In the genomic region with DNA sequence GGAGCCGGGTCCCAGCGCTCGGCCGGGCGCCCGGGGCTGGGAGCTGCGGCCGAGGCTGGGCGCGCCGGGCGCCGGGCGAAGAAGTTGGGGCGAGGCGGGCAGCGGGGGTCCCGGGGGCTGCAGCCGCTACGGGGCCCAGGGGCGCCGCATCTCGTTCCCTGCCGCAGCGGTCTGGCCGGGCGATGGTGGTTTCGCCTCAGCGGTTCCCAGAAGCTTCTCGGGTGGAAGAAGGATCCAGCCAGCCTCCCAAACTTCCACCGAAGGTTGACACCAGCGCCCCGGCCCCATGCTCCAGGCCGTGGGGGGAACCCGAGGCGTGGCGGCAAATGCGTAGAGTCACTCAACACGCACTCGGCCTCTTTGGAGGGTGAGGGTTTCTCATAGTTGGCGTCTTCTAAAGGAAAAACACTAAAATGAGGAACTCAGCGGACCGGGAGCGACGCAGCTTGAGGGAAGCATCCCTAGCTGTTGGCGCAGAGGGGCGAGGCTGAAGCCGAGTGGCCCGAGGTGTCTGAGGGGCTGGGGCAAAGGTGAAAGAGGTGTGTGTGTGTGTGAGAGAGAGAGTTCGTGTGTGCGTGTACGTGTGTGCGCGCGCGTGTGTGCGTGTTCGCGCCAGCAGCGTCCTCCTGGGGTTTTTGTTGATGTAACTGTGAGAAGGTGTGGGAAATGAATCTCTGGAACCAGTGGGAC, we compare ENCODE assay signal across 9 cellular contexts. TPM values are rescaled to one million over a fixed set of nuclear protein-coding genes. Genes with fewer than 3 reads are reported as not detected.
A peak's percentile ranks its signal among the peaks of the same experiment; 100 is the strongest.
DNase-seq lines count a peak whose midpoint lies in the region; ATAC-seq, FAIRE-seq and TF ChIP-seq lines count a peak whose summit lies in the region.
"Had no signal": no experiment of that assay in that cellular context is flagged by ENCODE, and none has a peak within 500 bp of the region (broad histone marks: within the 10 kb centered on the region; RNA-seq: fewer than 3 reads in every experiment).

No MANE protein-coding gene starts in this region.

- ATAC-seq in A549, result peak; percentile 54 to 65
- no peak for ATAC-seq in activated CD4-positive, CD25-positive, alpha-beta regulatory T cell treated with anti-CD3 and anti-CD28 coated beads, Interleukin-2, amount 50 U/mL, for 24 hours

- intact Hi-C loops in esophagus squamous epithelium (cut with DNase I), result loop anchor here (10.0 kb wide), 1 partner anchor 53 kb away; no protein-coding TSS in a partner anchor

- POLR2A ChIA-PET in A549 (lab: Yijun Ruan, JAX), result no interaction called here

- H3K4me3 ChIP-seq in A549 (peak overlapping the region; percentile 66), GM12875 (ENCODE audit: low read depth, low read length) (peak overlapping the region; percentile 26), esophagus squamous epithelium (peak overlapping the region; percentile 64 to 95 (median 67)), neural cell (ENCODE audit: low read length) (peak overlapping the region; percentile 94)

- peaks cover 4% of the 10 kb centered on the region for H3F3A ChIP-seq in neural cell (ENCODE audit: insufficient read depth, low read length, poor library complexity, severe bottlenecking)

- peak overlapping the region; percentile 46 for H3K9ac ChIP-seq in neural cell (ENCODE audit: low read length)

- peak; percentile 10 to 25 for DNase-seq in A549 (ENCODE audit: low read depth in 1 of 2, low spot score in 1 of 2)
- peak; percentile 15 for DNase-seq in SW480 (ENCODE audit: low spot score)
- no peak for DNase-seq in esophagus squamous epithelium (lab: John Stamatoyannopoulos, UW)
- DNase-seq in NCI-H1048 (lab: John Stamatoyannopoulos, UW), result no peak
- DNase-seq in epidermal melanocyte (ENCODE audit: insufficient read length, low spot score), result no peak

- H3K9me3 ChIP-seq in A549 (no peaks in the 10 kb centered on the region), esophagus squamous epithelium (no peaks in the 10 kb centered on the region), neural cell (ENCODE audit: low read length) (no peaks in the 10 kb centered on the region)

- H3K27me3 ChIP-seq in esophagus squamous epithelium (peaks cover 0 to 23% (median 0%) of the 10 kb centered on the region in 4 donors), neural cell (ENCODE audit: insufficient read depth, low read depth, low read length) (no peaks in the 10 kb centered on the region)

- CTCF ChIA-PET in A549 (lab: Yijun Ruan, JAX), result interaction anchor here (0.6 to 2.6 kb wide), 6 partner anchors 12 to 155 kb away, joined by 3 to 9 read pairs (median 4); no protein-coding TSS in a partner anchor

- peaks cover 47% of the 10 kb centered on the region for H3K79me2 ChIP-seq in neural cell (replicated peaks; ENCODE audit: insufficient read depth, low read length)

- H3K4me1 ChIP-seq in A549, result peaks cover 7% of the 10 kb centered on the region; the same call in 2 of the 3 replicates
- peaks cover 9 to 74% (median 20%) of the 10 kb centered on the region in 3 donors for H3K4me1 ChIP-seq in esophagus squamous epithelium

- no peaks in the 10 kb centered on the region for H4K20me1 ChIP-seq in neural cell (ENCODE audit: insufficient read depth)

- peak overlapping the region; percentile 10 for H2AFZ ChIP-seq in neural cell (ENCODE audit: low read depth, low read length)

- H3K9me2 ChIP-seq in neural cell (ENCODE audit: insufficient read depth, low read length), result no peaks in the 10 kb centered on the region

- H3K36me3 ChIP-seq in esophagus squamous epithelium (peaks cover 0 to 10% (median 0%) of the 10 kb centered on the region in 3 donors), neural cell (ENCODE audit: insufficient read depth, low read length) (no peaks in the 10 kb centered on the region)

- 29% methylated on average over 30 of the region's 60 CpGs for WGBS in A549 (ENCODE audit: missing lambda C conversion rate)
- WGBS in esophagus squamous epithelium, 2 donors, result 0 to 5% methylated on average over 20 to 23 of the region's 60 CpGs

- TF ChIP-seq CTCF in A549 (IDR thresholded peaks at IDR 0.05), result no peak
- no peak for TF ChIP-seq CTCF in GM12875 (IDR thresholded peaks at IDR 0.05; ENCODE audit: borderline replicate concordance, insufficient read depth, low read depth, low read length)
- TF ChIP-seq CTCF in esophagus squamous epithelium (IDR thresholded peaks at IDR 0.05), result no peak
- TF ChIP-seq CTCF in neural cell (IDR thresholded peaks at IDR 0.05; ENCODE audit: poor library complexity, severe bottlenecking), result no peak

- H3K4me2 ChIP-seq in A549 (peak overlapping the region; percentile 96), neural cell (ENCODE audit: low read length) (peak overlapping the region; percentile 94)

- no peak for TF ChIP-seq EP300 in A549 (IDR thresholded peaks at IDR 0.05)
- TF ChIP-seq EP300 in neural cell (conservative IDR thresholded peaks at IDR 0.05; ENCODE audit: poor library complexity, severe bottlenecking), result no peak

- no peak for FAIRE-seq in A549 (lab: Jason Lieb, UNC)
- FAIRE-seq: islet of Langerhans had no signal

- TF ChIP-seq POLR2A in A549 (IDR thresholded peaks at IDR 0.05; ENCODE audit: low read length) (no peak; the same call in 1 of the 2 replicates), esophagus squamous epithelium (IDR thresholded peaks at IDR 0.05) (no peak)

- TF ChIP-seq RAD21 in A549 (conservative IDR thresholded peaks at IDR 0.05 in 1 of 2, IDR thresholded peaks at IDR 0.05 in 1 of 2) (no peak), neural cell (conservative IDR thresholded peaks at IDR 0.05) (peak; percentile 16)

- peak overlapping the region; percentile 68 to 89 for H3K27ac ChIP-seq in A549
- peak overlapping the region; percentile 87 to 94 (median 94) for H3K27ac ChIP-seq in esophagus squamous epithelium
- no peak overlapping the region for H3K27ac ChIP-seq in neural cell (ENCODE audit: low read length)

TF ChIP-seq in A549, 52 proteins besides CTCF, POLR2A, EP300 and RAD21 (continues in another document):
- TF ChIP-seq, protein P1, sequence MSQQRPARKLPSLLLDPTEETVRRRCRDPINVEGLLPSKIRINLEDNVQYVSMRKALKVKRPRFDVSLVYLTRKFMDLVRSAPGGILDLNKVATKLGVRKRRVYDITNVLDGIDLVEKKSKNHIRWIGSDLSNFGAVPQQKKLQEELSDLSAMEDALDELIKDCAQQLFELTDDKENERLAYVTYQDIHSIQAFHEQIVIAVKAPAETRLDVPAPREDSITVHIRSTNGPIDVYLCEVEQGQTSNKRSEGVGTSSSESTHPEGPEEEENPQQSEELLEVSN (IDR thresholded peaks at IDR 0.05; ENCODE audit: borderline replicate concordance, low read depth), result 0 out of 2 replicates have a peak, but pooled peaks have one; percentile 39
- TF ChIP-seq CBX8 (IDR thresholded peaks at IDR 0.05) (no peak), ZNF302 (CRISPR knock-in tag; IDR thresholded peaks at IDR 0.05) (no peak), CBX2 (IDR thresholded peaks at IDR 0.05; ENCODE audit: borderline replicate concordance, low read depth) (no peak), RCOR1 (IDR thresholded peaks at IDR 0.05; ENCODE audit: low read depth, low read length) (no peak), GATA3 (IDR thresholded peaks at IDR 0.05; ENCODE audit: borderline replicate concordance) (no peak), EHMT2 (IDR thresholded peaks at IDR 0.05; ENCODE audit: low read depth) (no peak), RARB (CRISPR knock-in tag; IDR thresholded peaks at IDR 0.05) (no peak), FOSB (CRISPR knock-in tag; IDR thresholded peaks at IDR 0.05) (no peak)
- TF ChIP-seq, protein P2, sequence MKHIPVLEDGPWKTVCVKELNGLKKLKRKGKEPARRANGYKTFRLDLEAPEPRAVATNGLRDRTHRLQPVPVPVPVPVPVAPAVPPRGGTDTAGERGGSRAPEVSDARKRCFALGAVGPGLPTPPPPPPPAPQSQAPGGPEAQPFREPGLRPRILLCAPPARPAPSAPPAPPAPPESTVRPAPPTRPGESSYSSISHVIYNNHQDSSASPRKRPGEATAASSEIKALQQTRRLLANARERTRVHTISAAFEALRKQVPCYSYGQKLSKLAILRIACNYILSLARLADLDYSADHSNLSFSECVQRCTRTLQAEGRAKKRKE (CRISPR knock-in tag; IDR thresholded peaks at IDR 0.05; ENCODE audit: low read depth), result no peak

TF ChIP-seq in neural cell, 6 proteins besides CTCF, POLR2A, EP300 and RAD21:
- TF ChIP-seq POLR2AphosphoS5 (IDR thresholded peaks at IDR 0.05) (peak; percentile 14), MXI1 (conservative IDR thresholded peaks at IDR 0.05; ENCODE audit: poor library complexity, severe bottlenecking) (peak; percentile 26)
- TF ChIP-seq, protein P3, sequence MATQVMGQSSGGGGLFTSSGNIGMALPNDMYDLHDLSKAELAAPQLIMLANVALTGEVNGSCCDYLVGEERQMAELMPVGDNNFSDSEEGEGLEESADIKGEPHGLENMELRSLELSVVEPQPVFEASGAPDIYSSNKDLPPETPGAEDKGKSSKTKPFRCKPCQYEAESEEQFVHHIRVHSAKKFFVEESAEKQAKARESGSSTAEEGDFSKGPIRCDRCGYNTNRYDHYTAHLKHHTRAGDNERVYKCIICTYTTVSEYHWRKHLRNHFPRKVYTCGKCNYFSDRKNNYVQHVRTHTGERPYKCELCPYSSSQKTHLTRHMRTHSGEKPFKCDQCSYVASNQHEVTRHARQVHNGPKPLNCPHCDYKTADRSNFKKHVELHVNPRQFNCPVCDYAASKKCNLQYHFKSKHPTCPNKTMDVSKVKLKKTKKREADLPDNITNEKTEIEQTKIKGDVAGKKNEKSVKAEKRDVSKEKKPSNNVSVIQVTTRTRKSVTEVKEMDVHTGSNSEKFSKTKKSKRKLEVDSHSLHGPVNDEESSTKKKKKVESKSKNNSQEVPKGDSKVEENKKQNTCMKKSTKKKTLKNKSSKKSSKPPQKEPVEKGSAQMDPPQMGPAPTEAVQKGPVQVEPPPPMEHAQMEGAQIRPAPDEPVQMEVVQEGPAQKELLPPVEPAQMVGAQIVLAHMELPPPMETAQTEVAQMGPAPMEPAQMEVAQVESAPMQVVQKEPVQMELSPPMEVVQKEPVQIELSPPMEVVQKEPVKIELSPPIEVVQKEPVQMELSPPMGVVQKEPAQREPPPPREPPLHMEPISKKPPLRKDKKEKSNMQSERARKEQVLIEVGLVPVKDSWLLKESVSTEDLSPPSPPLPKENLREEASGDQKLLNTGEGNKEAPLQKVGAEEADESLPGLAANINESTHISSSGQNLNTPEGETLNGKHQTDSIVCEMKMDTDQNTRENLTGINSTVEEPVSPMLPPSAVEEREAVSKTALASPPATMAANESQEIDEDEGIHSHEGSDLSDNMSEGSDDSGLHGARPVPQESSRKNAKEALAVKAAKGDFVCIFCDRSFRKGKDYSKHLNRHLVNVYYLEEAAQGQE (IDR thresholded peaks at IDR 0.05; ENCODE audit: borderline replicate concordance), result no peak
TF ChIP-seq in neural cell: peak in this region for 2.

RNA-seq across cellular contexts. Expression of a gene that starts 0.9 kb away (rescaled TPM):
- polyA plus RNA-seq in A549 (2011; rRNA removed) (4.0 and 5.7 TPM in 2 replicates), A549 (2017; fragmentation: RNase III; extraction: RNeasy Plus Mini Kit Qiagen cat#74134 plus additional on column Dnase treatment) (3.4 to 4.0 TPM (median 3.6 TPM) in 3 replicates), neural cell (0.53 and 3.8 TPM in 2 replicates)
- 6.8 and 7.2 TPM in 2 replicates for polyA plus RNA-seq in A549 (2012; cell fraction: cytosol; rRNA removed)
- 9.9 and 10.2 TPM in 2 replicates for polyA plus RNA-seq in A549 (2012; cell fraction: nucleus; rRNA removed)
- polyA minus RNA-seq in A549 (2011; rRNA and poly(A)+ RNA removed), result 7.2 and 7.5 TPM in 2 replicates
- 10 to 100 TPM; 13.7 to 75.7 (median 24.1) TPM for total RNA-seq in esophagus squamous epithelium
- polyA minus RNA-seq in neural cell, result 2.2 and 5.2 TPM in 2 replicates

Comparison
In these comparisons a context has a peak if more than half of its experiments do, and no peak if none do; other contexts are left out.
1. ATAC-seq: peak in A549 (2 of 2); none in activated CD4-positive, CD25-positive, alpha-beta regulatory T cell treated with anti-CD3 and anti-CD28 coated beads, Interleukin-2, amount 50 U/mL, for 24 hours (0 of 2).
2. DNase-seq: peak in A549 (2 of 2) and SW480 (single experiment); none in esophagus squamous epithelium (single experiment), NCI-H1048 (single experiment) and epidermal melanocyte (single experiment).
3. H3K4me3 ChIP-seq: peak in every context shown above with its lines; median percentile 94 in neural cell; 67 in esophagus squamous epithelium; 66 in A549; 26 in GM12875.